ENCODE assay signal across 9 cellular contexts in genomic region chr2:143140864-143141637, GRCh38. TPM values are rescaled to one million over a fixed set of nuclear protein-coding genes. Genes with fewer than 3 reads are reported as not detected.
DNase-seq lines count a peak whose midpoint lies in the region; ATAC-seq, FAIRE-seq and TF ChIP-seq lines count a peak whose summit lies in the region.
"Had no signal": no experiment of that assay in that cellular context is flagged by ENCODE, and none has a peak within 500 bp of the region (broad histone marks: within the 10 kb centered on the region; RNA-seq: fewer than 3 reads in every experiment).

No MANE protein-coding gene starts in this region.

- H3K4ac ChIP-seq in mesendoderm (ENCODE audit: low read depth, low read length): no peak overlapping the region

- no peaks in the 10 kb centered on the region for H3K79me1 ChIP-seq in mesendoderm (ENCODE audit: low read length)

- H3K4me1 Mint-ChIP-seq in CD14-positive monocyte: peaks cover 82% of the 10 kb centered on the region

- no peak overlapping the region for H3K18ac ChIP-seq in mesendoderm (ENCODE audit: low read length)

- intact Hi-C loops in CD14-positive monocyte (cut with micrococcal nuclease): no loop called here
- intact Hi-C loops in transverse colon (cut with DNase I; ENCODE audit: low total_unique reads): no loop called here

- TF ChIP-seq EP300 in transverse colon (IDR thresholded peaks at IDR 0.05; ENCODE audit: low read depth): no peak

- H3K27me3 ChIP-seq in foreskin keratinocyte: peaks cover 9% of the 10 kb centered on the region
- no peaks in the 10 kb centered on the region for H3K27me3 ChIP-seq in transverse colon
- H3K27me3 ChIP-seq in mesendoderm (ENCODE audit: insufficient read depth, low read length, poor library complexity): no peaks in the 10 kb centered on the region

- peak overlapping the region; percentile 58 to 77 for H3K4me3 Mint-ChIP-seq in CD14-positive monocyte

- H3K36me3 ChIP-seq in transverse colon (no peaks in the 10 kb centered on the region), mesendoderm (ENCODE audit: control insufficient read depth, insufficient read depth, low read length) (no peaks in the 10 kb centered on the region)

- no peak overlapping the region for H3K4me2 ChIP-seq in mesendoderm (ENCODE audit: low read length)

- no peak overlapping the region for H2BK120ac ChIP-seq in mesendoderm (ENCODE audit: low read depth, low read length)

- in situ Hi-C loops in transverse colon (cut with MboI; ENCODE audit: low pct_ligation_motif_present in 1 of 4, low pct_unique_long_range_greater_than_20kb in 1 of 4, low sequenced_read_pairs in 3 of 4): no loop called here

- H3K27me3 Mint-ChIP-seq in CD14-positive monocyte (ENCODE audit: low read depth in 3 of 3): no peaks in the 10 kb centered on the region

- no peak overlapping the region for H2BK5ac ChIP-seq in mesendoderm (ENCODE audit: low read length)

- H3K9me3 Mint-ChIP-seq in CD14-positive monocyte: peaks cover 0 to under 1% (median 0%) of the 10 kb centered on the region in 7 donors

- H3K79me2 ChIP-seq in mesendoderm (ENCODE audit: control insufficient read depth, insufficient read depth, low read length): no peaks in the 10 kb centered on the region

- no peak overlapping the region for H2AK5ac ChIP-seq in mesendoderm (ENCODE audit: low read length)

- TF ChIP-seq POLR2A in transverse colon (IDR thresholded peaks at IDR 0.05): no peak

- H4K8ac ChIP-seq in mesendoderm (ENCODE audit: low read depth, low read length): no peak overlapping the region

- no peak overlapping the region for H3K9ac ChIP-seq in mesendoderm (ENCODE audit: low read length)

- no peaks in the 10 kb centered on the region for H3K9me3 ChIP-seq in transverse colon

- H3K27ac Mint-ChIP-seq in CD14-positive monocyte: peak overlapping the region; percentile 82 to 92 (median 88)

- peak; percentile 95 for FAIRE-seq in GM19239 (lab: Jason Lieb, UNC)
- FAIRE-seq: kidney had no signal

- no peak overlapping the region for H2BK15ac ChIP-seq in mesendoderm (replicated peaks; ENCODE audit: low read depth)

- no peak overlapping the region for H4K5ac ChIP-seq in mesendoderm (ENCODE audit: low read length)

- no peaks in the 10 kb centered on the region for H3K4me1 ChIP-seq in foreskin keratinocyte
- H3K4me1 ChIP-seq in transverse colon: peaks cover 0 to 5% (median 1%) of the 10 kb centered on the region in 4 donors
- H3K4me1 ChIP-seq in mesendoderm (ENCODE audit: control insufficient read depth, low read depth, low read length): no peaks in the 10 kb centered on the region

- 54 to 55% methylated on average over 1 of the region's 1 CpG for WGBS in transverse colon (ENCODE audit: low coverage in 1 of 2), 2 donors
- no CpG with 5 or more reads among the region's 1 CpG for WGBS in mesendoderm (ENCODE audit: extremely low coverage, insufficient coverage, low lambda C conversion rate)

- DNase-seq in CD14-positive monocyte (ENCODE audit: low spot score): no peak
- no peak for DNase-seq in GM19239 (ENCODE audit: insufficient read length, low spot score)
- DNase-seq in SKM-1 treated with dmso at 0.1 percent for 144 hours (lab: John Stamatoyannopoulos, UW; ENCODE audit: unreplicated experiment): peak; percentile 54
- no peak for DNase-seq in NK-92 treated with Interleukin-12 subunit alpha and Interleukin-12 subunit beta, amount 100 ng/mL, for 24 hours (lab: John Stamatoyannopoulos, UW)
- no peak for DNase-seq in foreskin keratinocyte
- no peak for DNase-seq in transverse colon
- DNase-seq in mesendoderm: no peak
- DNase-seq: kidney had no signal

- H3K27ac ChIP-seq in foreskin keratinocyte (no peak overlapping the region), transverse colon (no peak overlapping the region), mesendoderm (ENCODE audit: low read depth, low read length) (no peak overlapping the region)

- no peak overlapping the region for H3K4me3 ChIP-seq in transverse colon
- H3K4me3 ChIP-seq in mesendoderm (ENCODE audit: low read length): no peak overlapping the region

- peak; percentile 82 for ATAC-seq in HG03066 (IDR thresholded peaks at IDR 0.05; ENCODE audit: low read depth, unreplicated experiment)
- ATAC-seq in foreskin keratinocyte: no peak

- H3K23ac ChIP-seq in mesendoderm (ENCODE audit: low read length): no peak overlapping the region

- TF ChIP-seq CTCF in CD14-positive monocyte (IDR thresholded peaks at IDR 0.05): no peak
- no peak for TF ChIP-seq CTCF in foreskin keratinocyte (conservative IDR thresholded peaks at IDR 0.05)
- no peak for TF ChIP-seq CTCF in transverse colon (IDR thresholded peaks at IDR 0.05)

- H3K56ac ChIP-seq in mesendoderm (ENCODE audit: low read length): no peak overlapping the region

- H3K36me3 Mint-ChIP-seq in CD14-positive monocyte: peaks cover 6 to 10% of the 10 kb centered on the region in 2 donors

RNA-seq across cellular contexts. Expression of gene ARHGAP15, which starts 11.8 kb away (rescaled TPM):
- polyA plus RNA-seq in CD14-positive monocyte: 10 to 100 TPM; 50.7 to 50.9 TPM
- total RNA-seq in foreskin keratinocyte: not detected in 2 replicates
- not detected in 2 replicates for polyA plus RNA-seq in foreskin keratinocyte
- total RNA-seq in transverse colon: 10 to 100 TPM in 2 of 4 donors, 1 to 10 TPM in 1, under 1 TPM in 1; 0.80 to 53.1 (median 12.7) TPM
- not detected for polyA plus RNA-seq in mesendoderm (2013, experiment 1 of 2)
- not detected for polyA plus RNA-seq in mesendoderm (2013, experiment 2 of 2)
